In the genomic region with DNA sequence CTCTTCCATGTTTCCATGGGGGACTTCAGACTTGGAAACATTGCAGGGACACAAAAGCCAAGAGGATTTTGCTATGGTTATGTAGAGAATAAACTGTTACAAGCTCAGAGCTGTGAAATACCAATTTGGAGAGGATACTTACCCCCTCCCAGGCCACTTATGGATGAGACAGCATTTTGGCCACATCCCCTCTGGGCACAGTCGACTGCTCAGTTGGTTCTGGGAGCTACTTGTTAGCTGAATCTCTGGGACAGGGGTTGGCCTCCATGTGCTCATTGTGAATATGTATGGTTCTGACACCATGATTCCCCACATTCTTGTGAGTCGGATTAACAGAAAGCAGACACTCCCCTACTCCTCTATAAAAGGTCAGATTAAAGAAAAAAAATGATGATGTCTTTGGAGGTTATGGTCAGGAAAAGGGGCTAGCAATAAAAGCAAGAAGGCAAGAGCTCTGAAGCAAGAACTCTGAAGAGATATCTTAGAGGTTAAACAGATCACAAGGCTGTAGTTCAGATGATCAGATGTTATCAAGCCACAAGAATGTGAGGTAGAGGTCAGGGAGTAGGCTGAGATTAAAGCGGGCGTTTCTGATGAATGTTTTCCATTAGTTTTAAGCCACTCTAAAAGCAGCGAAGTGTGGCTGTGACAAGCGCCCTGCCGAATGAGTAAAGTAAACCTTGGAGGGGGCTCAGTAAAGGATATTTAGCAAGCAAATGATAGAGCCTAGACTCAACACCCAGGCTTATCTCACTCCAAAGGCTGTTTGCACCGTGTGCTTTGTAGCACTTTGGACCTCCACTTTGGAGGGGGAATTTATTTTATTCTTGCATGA, we compare ENCODE assay signal across 1 cellular context.
TF ChIP-seq lines count a peak whose summit lies in the region.

No MANE protein-coding gene starts in this region.

TF ChIP-seq in GM12878, 131 proteins besides CTCF, POLR2A, EP300 and RAD21 (continued from another document):
- TF ChIP-seq, protein P1, sequence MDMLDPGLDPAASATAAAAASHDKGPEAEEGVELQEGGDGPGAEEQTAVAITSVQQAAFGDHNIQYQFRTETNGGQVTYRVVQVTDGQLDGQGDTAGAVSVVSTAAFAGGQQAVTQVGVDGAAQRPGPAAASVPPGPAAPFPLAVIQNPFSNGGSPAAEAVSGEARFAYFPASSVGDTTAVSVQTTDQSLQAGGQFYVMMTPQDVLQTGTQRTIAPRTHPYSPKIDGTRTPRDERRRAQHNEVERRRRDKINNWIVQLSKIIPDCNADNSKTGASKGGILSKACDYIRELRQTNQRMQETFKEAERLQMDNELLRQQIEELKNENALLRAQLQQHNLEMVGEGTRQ (IDR thresholded peaks at IDR 0.05; ENCODE audit: borderline replicate concordance, low read depth, low read length) = no peak
